ENCODE assay signal across 21 cellular contexts in genomic region chr9:132041825-132042224, GRCh38. TPM values are rescaled to one million over a fixed set of nuclear protein-coding genes. Genes with fewer than 3 reads are reported as not detected.
A peak's percentile ranks its signal among the peaks of the same experiment; 100 is the strongest.
DNase-seq lines count a peak whose midpoint lies in the region; ATAC-seq and TF ChIP-seq lines count a peak whose summit lies in the region.
"Had no signal": no experiment of that assay in that cellular context is flagged by ENCODE, and none has a peak within 500 bp of the region (broad histone marks: within the 10 kb centered on the region; RNA-seq: fewer than 3 reads in every experiment).

No MANE protein-coding gene starts in this region.

- peaks cover 10% of the 10 kb centered on the region for H3F3A ChIP-seq in SK-N-SH (replicated peaks; ENCODE audit: insufficient read depth)

- CTCF ChIA-PET in SK-N-SH (lab: Yijun Ruan, JAX) (interaction anchor here (1.4 to 3.8 kb wide), 3 partner anchors 17 to 195 kb away, joined by 3 to 13 read pairs (median 5); no protein-coding TSS in a partner anchor), RWPE1 (lab: Yijun Ruan, JAX) (interaction anchor here (0.6 kb wide), 1 partner anchor 8 kb away, joined by 3 read pairs; no protein-coding TSS in a partner anchor)

- H3K23ac ChIP-seq in mesenchymal stem cell (ENCODE audit: low read length in 2 of 2) = no peak overlapping the region

- H3K27me3 ChIP-seq in ACC112 (ENCODE audit: insufficient read depth, low read length) (no peaks in the 10 kb centered on the region), SK-N-SH (ENCODE audit: insufficient read depth) (no peaks in the 10 kb centered on the region), mesenchymal stem cell (ENCODE audit: control insufficient read depth in 1 of 2, insufficient read depth in 1 of 2, low read length in 2 of 2) (no peaks in the 10 kb centered on the region), vagina (no peaks in the 10 kb centered on the region)
- H3K27me3 ChIP-seq: colonic mucosa, SJCRH30 had no signal

- no peak overlapping the region for H3K14ac ChIP-seq in mesenchymal stem cell (ENCODE audit: low read length in 2 of 2)

- peak overlapping the region; percentile 4 for H2AK5ac ChIP-seq in mesenchymal stem cell (ENCODE audit: low read length, severe bottlenecking)

- H3K9me3 ChIP-seq in SK-N-SH (no peaks in the 10 kb centered on the region), mesenchymal stem cell (ENCODE audit: control insufficient read depth, low read length) (no peaks in the 10 kb centered on the region), vagina (no peaks in the 10 kb centered on the region)
- H3K9me3 ChIP-seq: colonic mucosa, SJCRH30 had no signal

- peak overlapping the region; percentile 29 for H2BK120ac ChIP-seq in mesenchymal stem cell (ENCODE audit: low read depth, low read length)

- no peak for TF ChIP-seq POLR2A in vagina (IDR thresholded peaks at IDR 0.05)

- peaks cover 18% of the 10 kb centered on the region for H3K79me1 ChIP-seq in mesenchymal stem cell (replicated peaks; ENCODE audit: low read length, poor library complexity, severe bottlenecking)

- POLR2A ChIA-PET in SK-N-SH (lab: Yijun Ruan, JAX) (no interaction called here), RWPE1 (lab: Yijun Ruan, JAX; ENCODE audit: low non-redundant PET) (no interaction called here)

- no peaks in the 10 kb centered on the region; the same call in 1 of the 2 replicates for H3K9me2 ChIP-seq in SK-N-SH

- WGBS in SK-N-SH (ENCODE audit: low lambda C conversion rate) = 83% methylated on average over 8 of the region's 8 CpGs
- WGBS in mesenchymal stem cell = 95% methylated on average over 6 of the region's 8 CpGs

- H3K36me3 ChIP-seq in ACC112 (ENCODE audit: insufficient read depth, low read length) (no peaks in the 10 kb centered on the region), SK-N-SH (replicated peaks in 1 of 2; ENCODE audit: control insufficient read depth in 1 of 2, insufficient read depth in 2 of 2, low read length in 1 of 2) (no peaks in the 10 kb centered on the region), mesenchymal stem cell (ENCODE audit: control insufficient read depth in 1 of 2, insufficient read depth in 2 of 2, low read depth in 1 of 2, low read length in 2 of 2) (no peaks in the 10 kb centered on the region), vagina (no peaks in the 10 kb centered on the region)
- H3K36me3 ChIP-seq: colonic mucosa, SJCRH30 had no signal

- no peak overlapping the region for H3K4me3 ChIP-seq in ACC112 (ENCODE audit: low read depth, low read length)
- no peak overlapping the region for H3K4me3 ChIP-seq in SK-N-SH (ENCODE audit: low read depth in 2 of 2, low read length in 1 of 2)
- H3K4me3 ChIP-seq in mesenchymal stem cell (ENCODE audit: insufficient read depth in 1 of 2, low read depth in 1 of 2, low read length in 2 of 2) = no peak overlapping the region
- no peak overlapping the region for H3K4me3 ChIP-seq in vagina
- H3K4me3 ChIP-seq: colonic mucosa, SJCRH30, skin epidermis had no signal

- ATAC-seq in GM19035 (IDR thresholded peaks at IDR 0.05; ENCODE audit: unreplicated experiment) = no peak
- ATAC-seq: activated CD8-positive, alpha-beta T cell treated with anti-CD3 and anti-CD28 coated beads, Interleukin-2, amount 10 ng/mL, durations not matched to agents 7 days and 5 days; activated T-cell treated with anti-CD3 and anti-CD28 coated beads, Interleukin-2, amount 50 U/mL, for 4 hours; naive thymus-derived CD4-positive, alpha-beta T cell had no signal

- peak overlapping the region; percentile 59 for H4K8ac ChIP-seq in mesenchymal stem cell (ENCODE audit: low read length)

- H2BK12ac ChIP-seq in mesenchymal stem cell (ENCODE audit: low read length in 2 of 2) = peak overlapping the region; percentile 11 to 65

- H3K4me2 ChIP-seq in SK-N-SH (peak overlapping the region; percentile 25; the same call in 1 of the 2 replicates), mesenchymal stem cell (ENCODE audit: low read length, poor library complexity, severe bottlenecking) (no peak overlapping the region)

- peak overlapping the region; percentile 85 for H3K27ac ChIP-seq in ACC112 (ENCODE audit: low read depth, low read length)
- H3K27ac ChIP-seq in SK-N-SH (ENCODE audit: low read depth in 2 of 2, low read length in 1 of 2) = peak overlapping the region; percentile 55 to 95
- peak overlapping the region; percentile 65 for H3K27ac ChIP-seq in mesenchymal stem cell (ENCODE audit: low read length, poor library complexity, severe bottlenecking)
- H3K27ac ChIP-seq in RWPE1 = no peak overlapping the region
- no peak overlapping the region for H3K27ac ChIP-seq in vagina
- H3K27ac ChIP-seq: C4-2B, colonic mucosa, SJCRH30, skin epidermis had no signal

- intact Hi-C loops in vagina (cut with DNase I) = no loop called here

- 0 out of 2 replicates have a peak, but pooled peaks have one; percentile 19 for TF ChIP-seq RAD21 in SK-N-SH (IDR thresholded peaks at IDR 0.05; ENCODE audit: low read length)

- DNase-seq in NCI-H2171 (lab: John Stamatoyannopoulos, UW) (peak; percentile 78), SK-N-SH (peak; percentile 60), mesenchymal stem cell (no peak), RWPE1 (ENCODE audit: low spot score) (no peak), DMS153 treated with DMSO at 0.1 percent for 48 hours (lab: John Stamatoyannopoulos, UW; ENCODE audit: unreplicated experiment) (no peak), vagina (ENCODE audit: extremely low spot score in 2 of 2) (no peak)
- DNase-seq: activated CD8-positive, alpha-beta T cell treated with anti-CD3 and anti-CD28 coated beads, Interleukin-2, amount 10 ng/mL, durations not matched to agents 7 days and 5 days; activated naive CD4-positive, alpha-beta T cell treated with anti-CD3 and anti-CD28 coated beads, Interleukin-2, amount 50 U/mL, for 16 hours; activated T-cell treated with anti-CD3 and anti-CD28 coated beads, Interleukin-2, amount 50 U/mL, for 4 hours; colonic mucosa; DMS79; MM.1S; naive thymus-derived CD4-positive, alpha-beta T cell; NCI-H187; posterior cingulate gyrus; stimulated activated CD4-positive, alpha-beta T cell treated with anti-CD3 and anti-CD28 coated beads, Interleukin-4, amount 100 ng/mL, for 24 hours had no signal

- H3K79me2 ChIP-seq in ACC112 (ENCODE audit: control insufficient read depth, insufficient read depth, low read length, unreplicated experiment) (peaks cover 56% of the 10 kb centered on the region), SK-N-SH (ENCODE audit: insufficient read depth) (peaks cover 71% of the 10 kb centered on the region)

- H3K9ac ChIP-seq in SK-N-SH (no peak overlapping the region), mesenchymal stem cell (ENCODE audit: low read length) (no peak overlapping the region)

- no peak overlapping the region for H3K4ac ChIP-seq in mesenchymal stem cell (ENCODE audit: low read depth in 1 of 2, low read length in 2 of 2)

- peak in 1 of 2 experiments; percentile 76; a peak in 2 of 4 replicates for TF ChIP-seq EP300 in SK-N-SH (IDR thresholded peaks at IDR 0.05; ENCODE audit: borderline replicate concordance in 1 of 2, low read depth in 1 of 2, low read length in 1 of 2)

- H2AFZ ChIP-seq in ACC112 (ENCODE audit: low read length, unreplicated experiment) (no peak overlapping the region), SK-N-SH (ENCODE audit: low read depth) (no peak overlapping the region), mesenchymal stem cell (ENCODE audit: low read depth, low read length) (no peak overlapping the region)

- TF ChIP-seq CTCF in SK-N-SH (IDR thresholded peaks at IDR 0.05) (no peak), RWPE1 (conservative IDR thresholded peaks at IDR 0.05; ENCODE audit: low read depth) (no peak), vagina (IDR thresholded peaks at IDR 0.05) (no peak)

- H2BK15ac ChIP-seq in mesenchymal stem cell (ENCODE audit: low read depth, poor library complexity, severe bottlenecking) = no peak overlapping the region

- H3K4me1 ChIP-seq in ACC112 (ENCODE audit: control insufficient read depth, insufficient read depth, low read length, unreplicated experiment) = peaks cover 31% of the 10 kb centered on the region
- peaks cover 34 to 40% of the 10 kb centered on the region in 2 experiments for H3K4me1 ChIP-seq in SK-N-SH (ENCODE audit: control insufficient read depth in 1 of 2, insufficient read depth in 2 of 2, low read depth in 1 of 2, low read length in 1 of 2)
- peaks cover 12% of the 10 kb centered on the region for H3K4me1 ChIP-seq in mesenchymal stem cell (ENCODE audit: control insufficient read depth, insufficient read depth, low read depth, low read length)
- H3K4me1 ChIP-seq in vagina = no peaks in the 10 kb centered on the region
- H3K4me1 ChIP-seq: colonic mucosa had no signal

- H4K20me1 ChIP-seq in SK-N-SH (ENCODE audit: insufficient read depth) = no peaks in the 10 kb centered on the region

- peak overlapping the region; percentile 39 for H2BK5ac ChIP-seq in mesenchymal stem cell (ENCODE audit: low read depth, low read length, poor library complexity, severe bottlenecking)

- H4K91ac ChIP-seq in mesenchymal stem cell (ENCODE audit: low read length) = peak overlapping the region; percentile 73

- peak overlapping the region in 1 of 2 experiments; percentile 77 for H3K18ac ChIP-seq in mesenchymal stem cell (ENCODE audit: low read depth in 1 of 2, low read length in 2 of 2)

TF ChIP-seq in SK-N-SH, 30 proteins besides CTCF, POLR2A, EP300 and RAD21 (continues in another document):
- TF ChIP-seq EZH2phosphoT487 (IDR thresholded peaks at IDR 0.05; ENCODE audit: borderline replicate concordance, low read depth) = no peak
- TF ChIP-seq FOXM1 (IDR thresholded peaks at IDR 0.05; ENCODE audit: low read depth) = no peak
- peak; percentile 92 for TF ChIP-seq GATA2 (CRISPR knock-in tag; IDR thresholded peaks at IDR 0.05)
- no peak for TF ChIP-seq SIN3A (IDR thresholded peaks at IDR 0.05; ENCODE audit: borderline replicate concordance, low read depth, low read length)
- no peak for TF ChIP-seq TEAD4 (IDR thresholded peaks at IDR 0.05; ENCODE audit: borderline replicate concordance, insufficient read depth)
- no peak for TF ChIP-seq USF1 (IDR thresholded peaks at IDR 0.05; ENCODE audit: borderline replicate concordance, low read depth)

RNA-seq across cellular contexts. Expression of gene MED27, which starts 37.8 kb away (rescaled TPM):
- polyA plus RNA-seq in SK-N-SH (2012; rRNA removed) = 35.0 and 38.2 TPM in 2 replicates
- polyA plus RNA-seq in SK-N-SH (2012; cell fraction: cytosol; rRNA removed) = 27.6 and 33.7 TPM in 2 replicates
- 26.2 and 26.9 TPM in 2 replicates for polyA plus RNA-seq in SK-N-SH (2012; cell fraction: nucleus; rRNA removed)
- polyA plus RNA-seq in mesenchymal stem cell (2013, experiment 1 of 2) = 22.9 TPM
- 23.3 TPM for polyA plus RNA-seq in mesenchymal stem cell (2013, experiment 2 of 2)
- total RNA-seq in vagina = 17.7 TPM

Comparison
In these comparisons a context has a peak if more than half of its experiments do, and no peak if none do; other contexts are left out.
1. H3K27ac ChIP-seq: peak in ACC112 (single experiment), SK-N-SH (2 of 2) and mesenchymal stem cell (single experiment); none in RWPE1 (single experiment) and vagina (single experiment).
2. DNase-seq: peak in NCI-H2171 (single experiment) and SK-N-SH (single experiment); none in mesenchymal stem cell (single experiment), RWPE1 (single experiment), DMS153 treated with DMSO at 0.1 percent for 48 hours (single experiment) and vagina (0 of 2).